Comparison of ENCODE assay signal across 1 cellular context in genomic region chr16:84292032-84292431, GRCh38.
TF ChIP-seq lines count a peak whose summit lies in the region.

No MANE protein-coding gene starts in this region.

TF ChIP-seq in GM23338, 12 proteins besides CTCF, POLR2A, EP300 and RAD21 (continued from another document):
- TF ChIP-seq, protein P1, sequence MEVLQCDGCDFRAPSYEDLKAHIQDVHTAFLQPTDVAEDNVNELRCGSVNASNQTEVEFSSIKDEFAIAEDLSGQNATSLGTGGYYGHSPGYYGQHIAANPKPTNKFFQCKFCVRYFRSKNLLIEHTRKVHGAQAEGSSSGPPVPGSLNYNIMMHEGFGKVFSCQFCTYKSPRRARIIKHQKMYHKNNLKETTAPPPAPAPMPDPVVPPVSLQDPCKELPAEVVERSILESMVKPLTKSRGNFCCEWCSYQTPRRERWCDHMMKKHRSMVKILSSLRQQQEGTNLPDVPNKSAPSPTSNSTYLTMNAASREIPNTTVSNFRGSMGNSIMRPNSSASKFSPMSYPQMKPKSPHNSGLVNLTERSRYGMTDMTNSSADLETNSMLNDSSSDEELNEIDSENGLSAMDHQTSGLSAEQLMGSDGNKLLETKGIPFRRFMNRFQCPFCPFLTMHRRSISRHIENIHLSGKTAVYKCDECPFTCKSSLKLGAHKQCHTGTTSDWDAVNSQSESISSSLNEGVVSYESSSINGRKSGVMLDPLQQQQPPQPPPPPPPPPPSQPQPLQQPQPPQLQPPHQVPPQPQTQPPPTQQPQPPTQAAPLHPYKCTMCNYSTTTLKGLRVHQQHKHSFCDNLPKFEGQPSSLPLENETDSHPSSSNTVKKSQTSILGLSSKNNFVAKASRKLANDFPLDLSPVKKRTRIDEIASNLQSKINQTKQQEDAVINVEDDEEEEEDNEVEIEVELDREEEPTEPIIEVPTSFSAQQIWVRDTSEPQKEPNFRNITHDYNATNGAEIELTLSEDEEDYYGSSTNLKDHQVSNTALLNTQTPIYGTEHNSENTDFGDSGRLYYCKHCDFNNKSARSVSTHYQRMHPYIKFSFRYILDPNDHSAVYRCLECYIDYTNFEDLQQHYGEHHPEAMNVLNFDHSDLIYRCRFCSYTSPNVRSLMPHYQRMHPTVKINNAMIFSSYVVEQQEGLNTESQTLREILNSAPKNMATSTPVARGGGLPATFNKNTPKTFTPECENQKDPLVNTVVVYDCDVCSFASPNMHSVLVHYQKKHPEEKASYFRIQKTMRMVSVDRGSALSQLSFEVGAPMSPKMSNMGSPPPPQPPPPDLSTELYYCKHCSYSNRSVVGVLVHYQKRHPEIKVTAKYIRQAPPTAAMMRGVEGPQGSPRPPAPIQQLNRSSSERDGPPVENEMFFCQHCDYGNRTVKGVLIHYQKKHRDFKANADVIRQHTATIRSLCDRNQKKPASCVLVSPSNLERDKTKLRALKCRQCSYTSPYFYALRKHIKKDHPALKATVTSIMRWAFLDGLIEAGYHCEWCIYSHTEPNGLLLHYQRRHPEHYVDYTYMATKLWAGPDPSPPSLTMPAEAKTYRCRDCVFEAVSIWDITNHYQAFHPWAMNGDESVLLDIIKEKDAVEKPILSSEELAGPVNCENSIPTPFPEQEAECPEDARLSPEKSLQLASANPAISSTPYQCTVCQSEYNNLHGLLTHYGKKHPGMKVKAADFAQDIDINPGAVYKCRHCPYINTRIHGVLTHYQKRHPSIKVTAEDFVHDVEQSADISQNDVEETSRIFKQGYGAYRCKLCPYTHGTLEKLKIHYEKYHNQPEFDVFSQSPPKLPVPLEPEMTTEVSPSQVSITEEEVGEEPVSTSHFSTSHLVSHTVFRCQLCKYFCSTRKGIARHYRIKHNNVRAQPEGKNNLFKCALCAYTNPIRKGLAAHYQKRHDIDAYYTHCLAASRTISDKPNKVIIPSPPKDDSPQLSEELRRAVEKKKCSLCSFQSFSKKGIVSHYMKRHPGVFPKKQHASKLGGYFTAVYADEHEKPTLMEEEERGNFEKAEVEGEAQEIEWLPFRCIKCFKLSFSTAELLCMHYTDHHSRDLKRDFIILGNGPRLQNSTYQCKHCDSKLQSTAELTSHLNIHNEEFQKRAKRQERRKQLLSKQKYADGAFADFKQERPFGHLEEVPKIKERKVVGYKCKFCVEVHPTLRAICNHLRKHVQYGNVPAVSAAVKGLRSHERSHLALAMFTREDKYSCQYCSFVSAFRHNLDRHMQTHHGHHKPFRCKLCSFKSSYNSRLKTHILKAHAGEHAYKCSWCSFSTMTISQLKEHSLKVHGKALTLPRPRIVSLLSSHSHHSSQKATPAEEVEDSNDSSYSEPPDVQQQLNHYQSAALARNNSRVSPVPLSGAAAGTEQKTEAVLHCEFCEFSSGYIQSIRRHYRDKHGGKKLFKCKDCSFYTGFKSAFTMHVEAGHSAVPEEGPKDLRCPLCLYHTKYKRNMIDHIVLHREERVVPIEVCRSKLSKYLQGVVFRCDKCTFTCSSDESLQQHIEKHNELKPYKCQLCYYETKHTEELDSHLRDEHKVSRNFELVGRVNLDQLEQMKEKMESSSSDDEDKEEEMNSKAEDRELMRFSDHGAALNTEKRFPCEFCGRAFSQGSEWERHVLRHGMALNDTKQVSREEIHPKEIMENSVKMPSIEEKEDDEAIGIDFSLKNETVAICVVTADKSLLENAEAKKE (CRISPR knock-in tag; IDR thresholded peaks at IDR 0.05) = no peak
- TF ChIP-seq STAT1 (IDR thresholded peaks at IDR 0.05; ENCODE audit: unreplicated experiment) = no peak
- TF ChIP-seq ZNF114 (CRISPR knock-in tag; IDR thresholded peaks at IDR 0.05) = no peak
- TF ChIP-seq EZH2 (IDR thresholded peaks at IDR 0.05; ENCODE audit: low read depth, unreplicated experiment) = no peak
- TF ChIP-seq POLR2AphosphoS5 (IDR thresholded peaks at IDR 0.05; ENCODE audit: low read depth) = no peak
- TF ChIP-seq JUNB (IDR thresholded peaks at IDR 0.05; ENCODE audit: unreplicated experiment) = no peak
- no peak for TF ChIP-seq NANOG (IDR thresholded peaks at IDR 0.05; ENCODE audit: borderline replicate concordance)
- no peak for TF ChIP-seq EZH2phosphoT487 (IDR thresholded peaks at IDR 0.05; ENCODE audit: unreplicated experiment)
TF ChIP-seq in GM23338: peak in this region for 0.
